19 cellular contexts compared by ENCODE assay signal in the genomic region with DNA sequence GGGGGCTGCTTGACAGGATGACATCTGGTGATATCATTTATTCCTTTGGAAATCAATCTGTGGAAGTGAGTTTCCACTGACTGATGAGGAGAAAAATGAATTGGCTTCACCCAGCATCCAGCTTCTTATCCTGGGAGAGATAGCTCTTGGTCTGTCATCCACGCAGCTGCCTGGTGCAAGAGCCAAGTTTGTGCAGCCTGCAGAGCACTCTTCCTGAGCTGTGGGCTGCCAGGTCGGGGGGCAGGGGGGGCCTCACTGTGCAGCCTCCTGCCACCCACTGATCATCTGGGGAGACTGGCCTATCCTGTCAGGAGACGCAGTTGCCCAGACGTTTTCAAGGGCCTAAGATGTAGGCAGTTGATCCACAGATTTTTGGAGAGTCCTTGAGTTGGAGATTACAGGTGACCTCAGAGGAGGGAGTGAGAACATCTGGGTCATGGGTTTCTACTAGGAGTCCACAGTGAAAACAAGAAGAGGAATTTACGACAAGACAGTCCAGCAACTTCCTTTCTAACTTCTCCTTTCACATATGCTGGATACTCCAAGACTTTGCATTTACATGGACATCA.
"Had no signal": no experiment of that assay in that cellular context is flagged by ENCODE, and none has a peak within 500 bp of the region (broad histone marks: within the 10 kb centered on the region; RNA-seq: fewer than 3 reads in every experiment).

No MANE protein-coding gene starts in this region.

- H3K27me3 ChIP-seq: body of pancreas, neural progenitor cell, sigmoid colon, testis, upper lobe of left lung had no signal

- H2AFZ ChIP-seq: neural progenitor cell had no signal

- H3K27ac ChIP-seq: body of pancreas, coronary artery, neural progenitor cell, sigmoid colon, upper lobe of left lung had no signal

- H3K36me3 ChIP-seq: neural progenitor cell, sigmoid colon, upper lobe of left lung had no signal

- ATAC-seq: activated CD4-positive, alpha-beta T cell treated with anti-CD3 and anti-CD28 coated beads for 36 hours; body of pancreas; left lobe of liver; mucosa of descending colon; stimulated activated effector memory CD8-positive, alpha-beta T cell treated with anti-CD3 and anti-CD28 coated beads, Interleukin-12 subunit alpha, Interleukin-12 subunit beta, amount 100 ng/mL, for 72 hours; T-cell; WTC11 had no signal

- H3K9ac ChIP-seq: neural progenitor cell had no signal

- H3K4me2 ChIP-seq: neural progenitor cell had no signal

- H3K4me3 ChIP-seq: body of pancreas, coronary artery, mucosa of descending colon, neural progenitor cell, sigmoid colon, testis, upper lobe of left lung had no signal

- DNase-seq: activated CD4-positive, alpha-beta T cell treated with anti-CD3 and anti-CD28 coated beads for 36 hours; activated CD4-positive, alpha-beta T cell treated with anti-CD3 and anti-CD28 coated beads, Interleukin-2, amount 50 U/mL, for 48 hours; activated gamma-delta T cell treated with Interleukin-2 at 50 U/mL for 16 hours; amniotic stem cell; body of pancreas; hippocampal formation; islet precursor cell; mucosa of descending colon; naive B cell; sigmoid colon; stimulated activated CD4-positive, alpha-beta T cell treated with anti-CD3 and anti-CD28 coated beads, Interleukin-4, amount 100 ng/mL, for 24 hours; T-cell; testis had no signal

- H3K9me3 ChIP-seq: body of pancreas, mucosa of descending colon, sigmoid colon, testis, upper lobe of left lung had no signal
